ENCODE assay signal across 1 cellular context in the genomic region with DNA sequence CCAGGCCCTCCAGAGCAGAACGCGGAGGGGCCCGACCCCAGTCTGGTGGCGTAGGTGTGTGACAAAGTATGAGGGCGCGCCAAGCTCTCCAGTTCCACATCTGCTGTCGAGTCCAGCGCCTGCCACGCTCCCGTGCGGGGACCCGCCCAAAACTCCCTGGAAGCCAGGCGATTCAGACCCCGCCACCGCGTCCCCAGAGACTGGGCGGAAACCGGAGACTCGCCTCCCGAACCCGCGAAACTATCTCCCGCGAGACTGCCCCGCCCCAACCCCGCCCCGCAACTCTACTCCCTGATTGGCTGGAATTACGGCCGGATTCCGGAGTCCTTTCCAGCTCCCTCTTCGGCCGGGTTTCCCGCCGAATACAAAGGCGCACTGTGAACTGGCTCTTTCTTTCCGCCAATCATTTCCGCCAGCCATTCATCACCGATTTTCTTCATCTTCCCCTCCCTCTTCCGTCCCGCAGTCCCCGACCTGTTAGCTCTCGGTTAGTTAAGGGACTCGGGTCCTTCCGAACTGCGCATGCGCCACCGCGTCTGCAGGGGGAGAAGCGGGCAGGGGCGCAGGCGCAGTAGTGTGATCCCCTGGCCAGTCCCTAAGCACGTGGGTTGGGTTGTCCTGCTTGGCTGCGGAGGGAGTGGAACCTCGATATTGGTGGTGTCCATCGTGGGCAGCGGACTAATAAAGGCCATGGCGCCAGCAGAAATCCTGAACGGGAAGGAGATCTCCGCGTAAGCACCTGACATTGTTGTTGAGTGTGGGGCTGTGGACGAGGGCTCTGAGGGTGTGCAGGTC.
TF ChIP-seq lines count a peak whose summit lies in the region.

A gene (plus strand): TSS at position 616 of the 795 bp plus-strand sequence. CDS start 75 bp downstream, at position 691.

TF ChIP-seq in HepG2, 621 proteins besides CTCF, POLR2A, EP300 and RAD21 (continued from another document and continues in another):
- TF ChIP-seq, protein P1, sequence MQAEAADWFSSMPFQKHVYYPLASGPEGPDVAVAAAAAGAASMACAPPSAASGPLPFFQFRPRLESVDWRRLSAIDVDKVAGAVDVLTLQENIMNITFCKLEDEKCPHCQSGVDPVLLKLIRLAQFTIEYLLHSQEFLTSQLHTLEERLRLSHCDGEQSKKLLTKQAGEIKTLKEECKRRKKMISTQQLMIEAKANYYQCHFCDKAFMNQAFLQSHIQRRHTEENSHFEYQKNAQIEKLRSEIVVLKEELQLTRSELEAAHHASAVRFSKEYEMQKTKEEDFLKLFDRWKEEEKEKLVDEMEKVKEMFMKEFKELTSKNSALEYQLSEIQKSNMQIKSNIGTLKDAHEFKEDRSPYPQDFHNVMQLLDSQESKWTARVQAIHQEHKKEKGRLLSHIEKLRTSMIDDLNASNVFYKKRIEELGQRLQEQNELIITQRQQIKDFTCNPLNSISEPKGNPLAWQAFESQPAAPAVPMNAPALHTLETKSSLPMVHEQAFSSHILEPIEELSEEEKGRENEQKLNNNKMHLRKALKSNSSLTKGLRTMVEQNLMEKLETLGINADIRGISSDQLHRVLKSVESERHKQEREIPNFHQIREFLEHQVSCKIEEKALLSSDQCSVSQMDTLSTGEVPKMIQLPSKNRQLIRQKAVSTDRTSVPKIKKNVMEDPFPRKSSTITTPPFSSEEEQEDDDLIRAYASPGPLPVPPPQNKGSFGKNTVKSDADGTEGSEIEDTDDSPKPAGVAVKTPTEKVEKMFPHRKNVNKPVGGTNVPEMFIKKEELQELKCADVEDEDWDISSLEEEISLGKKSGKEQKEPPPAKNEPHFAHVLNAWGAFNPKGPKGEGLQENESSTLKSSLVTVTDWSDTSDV (CRISPR knock-in tag; IDR thresholded peaks at IDR 0.05) = peak; percentile 72
- no peak for TF ChIP-seq ZBTB7A (CRISPR knock-in tag; IDR thresholded peaks at IDR 0.05)
- peak; percentile 38; the same call in 1 of the 2 replicates for TF ChIP-seq RXRB (CRISPR knock-in tag; IDR thresholded peaks at IDR 0.05; ENCODE audit: borderline replicate concordance)
- 0 out of 2 replicates have a peak, but pooled peaks have one; percentile 75 for TF ChIP-seq ZNF251 (CRISPR knock-in tag; IDR thresholded peaks at IDR 0.05)
- no peak for TF ChIP-seq THYN1 (CRISPR knock-in tag; IDR thresholded peaks at IDR 0.05; ENCODE audit: borderline replicate concordance, low read depth)
- TF ChIP-seq ZNF703 (CRISPR knock-in tag; IDR thresholded peaks at IDR 0.05; ENCODE audit: borderline replicate concordance) = peak; percentile 84; the same call in 1 of the 2 replicates
- TF ChIP-seq, protein P2, sequence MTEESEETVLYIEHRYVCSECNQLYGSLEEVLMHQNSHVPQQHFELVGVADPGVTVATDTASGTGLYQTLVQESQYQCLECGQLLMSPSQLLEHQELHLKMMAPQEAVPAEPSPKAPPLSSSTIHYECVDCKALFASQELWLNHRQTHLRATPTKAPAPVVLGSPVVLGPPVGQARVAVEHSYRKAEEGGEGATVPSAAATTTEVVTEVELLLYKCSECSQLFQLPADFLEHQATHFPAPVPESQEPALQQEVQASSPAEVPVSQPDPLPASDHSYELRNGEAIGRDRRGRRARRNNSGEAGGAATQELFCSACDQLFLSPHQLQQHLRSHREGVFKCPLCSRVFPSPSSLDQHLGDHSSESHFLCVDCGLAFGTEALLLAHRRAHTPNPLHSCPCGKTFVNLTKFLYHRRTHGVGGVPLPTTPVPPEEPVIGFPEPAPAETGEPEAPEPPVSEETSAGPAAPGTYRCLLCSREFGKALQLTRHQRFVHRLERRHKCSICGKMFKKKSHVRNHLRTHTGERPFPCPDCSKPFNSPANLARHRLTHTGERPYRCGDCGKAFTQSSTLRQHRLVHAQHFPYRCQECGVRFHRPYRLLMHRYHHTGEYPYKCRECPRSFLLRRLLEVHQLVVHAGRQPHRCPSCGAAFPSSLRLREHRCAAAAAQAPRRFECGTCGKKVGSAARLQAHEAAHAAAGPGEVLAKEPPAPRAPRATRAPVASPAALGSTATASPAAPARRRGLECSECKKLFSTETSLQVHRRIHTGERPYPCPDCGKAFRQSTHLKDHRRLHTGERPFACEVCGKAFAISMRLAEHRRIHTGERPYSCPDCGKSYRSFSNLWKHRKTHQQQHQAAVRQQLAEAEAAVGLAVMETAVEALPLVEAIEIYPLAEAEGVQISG (CRISPR knock-in tag; IDR thresholded peaks at IDR 0.05) = peak; percentile 80
- TF ChIP-seq, protein P3, sequence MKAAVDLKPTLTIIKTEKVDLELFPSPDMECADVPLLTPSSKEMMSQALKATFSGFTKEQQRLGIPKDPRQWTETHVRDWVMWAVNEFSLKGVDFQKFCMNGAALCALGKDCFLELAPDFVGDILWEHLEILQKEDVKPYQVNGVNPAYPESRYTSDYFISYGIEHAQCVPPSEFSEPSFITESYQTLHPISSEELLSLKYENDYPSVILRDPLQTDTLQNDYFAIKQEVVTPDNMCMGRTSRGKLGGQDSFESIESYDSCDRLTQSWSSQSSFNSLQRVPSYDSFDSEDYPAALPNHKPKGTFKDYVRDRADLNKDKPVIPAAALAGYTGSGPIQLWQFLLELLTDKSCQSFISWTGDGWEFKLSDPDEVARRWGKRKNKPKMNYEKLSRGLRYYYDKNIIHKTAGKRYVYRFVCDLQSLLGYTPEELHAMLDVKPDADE (CRISPR knock-in tag; IDR thresholded peaks at IDR 0.05) = 0 out of 2 replicates have a peak, but pooled peaks have one; percentile 72
- no peak; the same call in 1 of the 2 replicates for TF ChIP-seq BHLHE40 (IDR thresholded peaks at IDR 0.05; ENCODE audit: low read length)
- TF ChIP-seq CAMTA2 (CRISPR knock-in tag; IDR thresholded peaks at IDR 0.05; ENCODE audit: borderline replicate concordance) = peak; percentile 60
- TF ChIP-seq ZSCAN9 (CRISPR knock-in tag; IDR thresholded peaks at IDR 0.05; ENCODE audit: borderline replicate concordance) = peak; percentile 80; the same call in 1 of the 2 replicates
- TF ChIP-seq ETV6 (CRISPR knock-in tag; conservative IDR thresholded peaks at IDR 0.05) = no peak
- TF ChIP-seq ARHGAP35 (CRISPR knock-in tag; IDR thresholded peaks at IDR 0.05; ENCODE audit: borderline replicate concordance) = peak; percentile 64; the same call in 1 of the 2 replicates
- no peak; the same call in 1 of the 2 replicates for TF ChIP-seq TMF1 (CRISPR knock-in tag; IDR thresholded peaks at IDR 0.05; ENCODE audit: low read depth)
- 0 out of 2 replicates have a peak, but pooled peaks have one; percentile 16 for TF ChIP-seq MEIS2 (CRISPR knock-in tag; IDR thresholded peaks at IDR 0.05)
- peak; percentile 18 for TF ChIP-seq XRCC5 (optimal IDR thresholded peaks at IDR 0.05; ENCODE audit: low read length)
- TF ChIP-seq, protein P4, sequence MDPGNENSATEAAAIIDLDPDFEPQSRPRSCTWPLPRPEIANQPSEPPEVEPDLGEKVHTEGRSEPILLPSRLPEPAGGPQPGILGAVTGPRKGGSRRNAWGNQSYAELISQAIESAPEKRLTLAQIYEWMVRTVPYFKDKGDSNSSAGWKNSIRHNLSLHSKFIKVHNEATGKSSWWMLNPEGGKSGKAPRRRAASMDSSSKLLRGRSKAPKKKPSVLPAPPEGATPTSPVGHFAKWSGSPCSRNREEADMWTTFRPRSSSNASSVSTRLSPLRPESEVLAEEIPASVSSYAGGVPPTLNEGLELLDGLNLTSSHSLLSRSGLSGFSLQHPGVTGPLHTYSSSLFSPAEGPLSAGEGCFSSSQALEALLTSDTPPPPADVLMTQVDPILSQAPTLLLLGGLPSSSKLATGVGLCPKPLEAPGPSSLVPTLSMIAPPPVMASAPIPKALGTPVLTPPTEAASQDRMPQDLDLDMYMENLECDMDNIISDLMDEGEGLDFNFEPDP (CRISPR knock-in tag; conservative IDR thresholded peaks at IDR 0.05) = 0 out of 2 replicates have a peak, but pooled peaks have one; percentile 90
- peak; percentile 93 for TF ChIP-seq ZNF746 (CRISPR knock-in tag; IDR thresholded peaks at IDR 0.05)
- TF ChIP-seq ZNF792 (CRISPR knock-in tag; IDR thresholded peaks at IDR 0.05) = peak; percentile 49; the same call in 1 of the 2 replicates
- TF ChIP-seq JARID2 (CRISPR knock-in tag; IDR thresholded peaks at IDR 0.05; ENCODE audit: insufficient replicate concordance) = no peak
- TF ChIP-seq ZFP36L1 (CRISPR knock-in tag; IDR thresholded peaks at IDR 0.05) = 0 out of 2 replicates have a peak, but pooled peaks have one; percentile 38
- peak; percentile 34; the same call in 1 of the 2 replicates for TF ChIP-seq RARA (CRISPR knock-in tag; IDR thresholded peaks at IDR 0.05)
- no peak for TF ChIP-seq ZSCAN12 (CRISPR knock-in tag; IDR thresholded peaks at IDR 0.05)
- peak; percentile 95 for TF ChIP-seq MYC (CRISPR knock-in tag; IDR thresholded peaks at IDR 0.05; ENCODE audit: borderline replicate concordance)
- TF ChIP-seq, protein P5, sequence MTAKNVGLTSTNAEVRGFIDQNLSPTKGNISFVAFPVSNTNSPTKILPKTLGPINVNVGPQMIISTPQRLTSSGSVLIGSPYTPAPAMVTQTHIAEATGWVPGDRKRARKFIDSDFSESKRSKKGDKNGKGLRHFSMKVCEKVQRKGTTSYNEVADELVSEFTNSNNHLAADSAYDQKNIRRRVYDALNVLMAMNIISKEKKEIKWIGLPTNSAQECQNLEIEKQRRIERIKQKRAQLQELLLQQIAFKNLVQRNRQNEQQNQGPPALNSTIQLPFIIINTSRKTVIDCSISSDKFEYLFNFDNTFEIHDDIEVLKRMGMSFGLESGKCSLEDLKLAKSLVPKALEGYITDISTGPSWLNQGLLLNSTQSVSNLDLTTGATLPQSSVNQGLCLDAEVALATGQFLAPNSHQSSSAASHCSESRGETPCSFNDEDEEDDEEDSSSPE (CRISPR knock-in tag; IDR thresholded peaks at IDR 0.05) = peak; percentile 97
- no peak for TF ChIP-seq ZIK1 (CRISPR knock-in tag; IDR thresholded peaks at IDR 0.05; ENCODE audit: borderline replicate concordance, low read depth)
- peak; percentile 75 for TF ChIP-seq ZNF761 (CRISPR knock-in tag; conservative IDR thresholded peaks at IDR 0.05)
- peak; percentile 67 for TF ChIP-seq HDAC1 (CRISPR knock-in tag; IDR thresholded peaks at IDR 0.05)
- no peak for TF ChIP-seq ZNF34 (CRISPR knock-in tag; IDR thresholded peaks at IDR 0.05; ENCODE audit: borderline replicate concordance)
- TF ChIP-seq, protein P6, sequence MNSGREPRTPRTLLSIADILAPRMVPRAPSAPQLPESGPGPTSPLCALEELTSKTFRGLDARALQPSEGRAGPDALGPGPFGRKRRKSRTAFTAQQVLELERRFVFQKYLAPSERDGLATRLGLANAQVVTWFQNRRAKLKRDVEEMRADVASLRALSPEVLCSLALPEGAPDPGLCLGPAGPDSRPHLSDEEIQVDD (CRISPR knock-in tag; IDR thresholded peaks at IDR 0.05; ENCODE audit: borderline replicate concordance) = peak; percentile 84; the same call in 1 of the 2 replicates
- 0 out of 2 replicates have a peak, but pooled peaks have one; percentile 13 for TF ChIP-seq SP4 (CRISPR knock-in tag; IDR thresholded peaks at IDR 0.05)
- TF ChIP-seq ZNF460 (CRISPR knock-in tag; IDR thresholded peaks at IDR 0.05; ENCODE audit: borderline replicate concordance) = no peak
- peak; percentile 16 for TF ChIP-seq SRSF1 (optimal IDR thresholded peaks at IDR 0.05; ENCODE audit: low read depth, low read length)
- TF ChIP-seq ZNF607 (CRISPR knock-in tag; IDR thresholded peaks at IDR 0.05; ENCODE audit: borderline replicate concordance) = peak; percentile 76
- TF ChIP-seq, protein P7, sequence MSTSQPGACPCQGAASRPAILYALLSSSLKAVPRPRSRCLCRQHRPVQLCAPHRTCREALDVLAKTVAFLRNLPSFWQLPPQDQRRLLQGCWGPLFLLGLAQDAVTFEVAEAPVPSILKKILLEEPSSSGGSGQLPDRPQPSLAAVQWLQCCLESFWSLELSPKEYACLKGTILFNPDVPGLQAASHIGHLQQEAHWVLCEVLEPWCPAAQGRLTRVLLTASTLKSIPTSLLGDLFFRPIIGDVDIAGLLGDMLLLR (CRISPR knock-in tag; IDR thresholded peaks at IDR 0.05) = peak; percentile 95
- peak; percentile 96 for TF ChIP-seq HOXA9 (CRISPR knock-in tag; IDR thresholded peaks at IDR 0.05; ENCODE audit: borderline replicate concordance)
- TF ChIP-seq ZNF232 (CRISPR knock-in tag; IDR thresholded peaks at IDR 0.05; ENCODE audit: borderline replicate concordance) = peak; percentile 96
- TF ChIP-seq ZFY (CRISPR knock-in tag; IDR thresholded peaks at IDR 0.05) = peak; percentile 79
- TF ChIP-seq HCFC1 (IDR thresholded peaks at IDR 0.05; ENCODE audit: low read depth, low read length) = peak; percentile 36; the same call in 1 of the 2 replicates
- TF ChIP-seq AHR (CRISPR knock-in tag; IDR thresholded peaks at IDR 0.05) = peak; percentile 93
- TF ChIP-seq ZBTB21 (CRISPR knock-in tag; IDR thresholded peaks at IDR 0.05) = no peak
- TF ChIP-seq ZNF44 (CRISPR knock-in tag; IDR thresholded peaks at IDR 0.05) = 0 out of 2 replicates have a peak, but pooled peaks have one; percentile 53
- peak; percentile 93 for TF ChIP-seq CHD2 (IDR thresholded peaks at IDR 0.05; ENCODE audit: low read depth, low read length)
- 0 out of 2 replicates have a peak, but pooled peaks have one; percentile 88 for TF ChIP-seq ZNF546 (CRISPR knock-in tag; conservative IDR thresholded peaks at IDR 0.05)
- peak; percentile 32; the same call in 1 of the 2 replicates for TF ChIP-seq ZNF777 (CRISPR knock-in tag; IDR thresholded peaks at IDR 0.05)
- peak; percentile 49; the same call in 1 of the 2 replicates for TF ChIP-seq FOSL2 (CRISPR knock-in tag; IDR thresholded peaks at IDR 0.05)
- no peak for TF ChIP-seq RBM39 (IDR thresholded peaks at IDR 0.05; ENCODE audit: low read depth, low read length, poor library complexity, severe bottlenecking)
- peak; percentile 54 for TF ChIP-seq CREB1 (IDR thresholded peaks at IDR 0.05)
- no peak for TF ChIP-seq CREB1 (CRISPR knock-in tag; IDR thresholded peaks at IDR 0.05)
- peak; percentile 83 for TF ChIP-seq POLR2G (IDR thresholded peaks at IDR 0.05; ENCODE audit: low read depth, low read length)
- peak; percentile 57; the same call in 1 of the 2 replicates for TF ChIP-seq ZNF543 (CRISPR knock-in tag; IDR thresholded peaks at IDR 0.05)
- peak; percentile 17 for TF ChIP-seq YY1 (IDR thresholded peaks at IDR 0.05; ENCODE audit: insufficient read depth, insufficient replicate concordance, low read depth, low read length)
- TF ChIP-seq MAF1 (CRISPR knock-in tag; IDR thresholded peaks at IDR 0.05; ENCODE audit: borderline replicate concordance) = 0 out of 2 replicates have a peak, but pooled peaks have one; percentile 36
- peak; percentile 88; the same call in 1 of the 2 replicates for TF ChIP-seq TGIF2 (CRISPR knock-in tag; IDR thresholded peaks at IDR 0.05)
- peak; percentile 92 for TF ChIP-seq SAP130 (CRISPR knock-in tag; IDR thresholded peaks at IDR 0.05; ENCODE audit: low read depth)
- TF ChIP-seq MEF2D (CRISPR knock-in tag; IDR thresholded peaks at IDR 0.05) = peak; percentile 90
- 0 out of 2 replicates have a peak, but pooled peaks have one; percentile 83 for TF ChIP-seq CC2D1A (CRISPR knock-in tag; IDR thresholded peaks at IDR 0.05)
- TF ChIP-seq ZSCAN25 (CRISPR knock-in tag; IDR thresholded peaks at IDR 0.05) = peak; percentile 95
- TF ChIP-seq PITX1 (CRISPR knock-in tag; IDR thresholded peaks at IDR 0.05) = peak; percentile 66; the same call in 1 of the 2 replicates
- TF ChIP-seq ZNF260 (CRISPR knock-in tag; IDR thresholded peaks at IDR 0.05; ENCODE audit: borderline replicate concordance, low read depth) = 0 out of 2 replicates have a peak, but pooled peaks have one; percentile 90
- TF ChIP-seq ZNF562 (CRISPR knock-in tag; IDR thresholded peaks at IDR 0.05; ENCODE audit: borderline replicate concordance) = peak; percentile 35; the same call in 1 of the 2 replicates
- 0 out of 2 replicates have a peak, but pooled peaks have one; percentile 24 for TF ChIP-seq ZNF674 (CRISPR knock-in tag; IDR thresholded peaks at IDR 0.05; ENCODE audit: low read depth)
- TF ChIP-seq KMT2B (CRISPR knock-in tag; IDR thresholded peaks at IDR 0.05) = peak; percentile 82
- TF ChIP-seq BRD4 (CRISPR knock-in tag; IDR thresholded peaks at IDR 0.05) = peak; percentile 61; the same call in 1 of the 2 replicates
